ENCODE assay signal across 8 cellular contexts in the genomic region with DNA sequence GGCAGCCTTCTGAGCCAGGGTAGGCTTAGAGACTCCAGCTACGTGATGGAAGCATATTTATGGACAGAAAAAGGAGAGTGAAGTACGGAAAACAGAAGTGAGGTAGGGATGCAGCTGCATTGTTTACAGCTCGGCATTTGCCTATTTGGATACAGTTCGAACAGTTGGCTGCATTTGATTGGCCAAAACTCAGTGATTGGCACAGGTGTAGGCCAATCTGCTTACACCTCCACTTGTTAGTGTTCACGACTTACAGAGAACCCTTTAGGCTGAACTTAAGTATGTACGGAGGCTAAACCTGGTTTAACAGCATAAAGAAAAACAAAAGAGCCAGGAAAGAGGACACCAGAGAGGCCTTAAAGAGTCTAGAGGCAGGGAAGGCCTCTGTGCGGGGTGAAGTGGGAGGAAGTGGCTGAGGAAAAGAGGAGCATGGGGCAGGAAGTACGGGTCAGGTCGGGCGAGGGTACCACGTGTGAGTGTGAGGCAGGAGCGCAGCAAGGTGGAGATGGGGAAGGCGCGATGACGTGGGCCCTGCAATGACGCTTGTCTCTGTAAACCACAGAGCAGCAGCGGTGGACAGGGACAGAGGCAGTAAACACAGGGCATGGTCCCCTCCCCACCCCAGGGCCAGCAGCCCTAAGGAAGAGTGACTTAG. TPM values are rescaled to one million over a fixed set of nuclear protein-coding genes. Genes with fewer than 3 reads are reported as not detected.
DNase-seq lines count a peak whose midpoint lies in the region; ATAC-seq, FAIRE-seq and TF ChIP-seq lines count a peak whose summit lies in the region.

No MANE protein-coding gene starts in this region.

- peaks cover 66% of the 10 kb centered on the region for H3K4me1 Mint-ChIP-seq in WTC11
- H3K4me1 Mint-ChIP-seq in natural killer cell treated with Interleukin-12 subunit alpha and Interleukin-12 subunit beta and Interleukin-15 and Interleukin-18, amount 100 ng/mL, for 72 hours (ENCODE audit: low read depth in 2 of 2): peaks cover 33 to 42% of the 10 kb centered on the region in 2 donors

- H3K36me3 ChIP-seq in A673 (ENCODE audit: insufficient read depth, low read length, poor library complexity, severe bottlenecking): no peaks in the 10 kb centered on the region
- no peaks in the 10 kb centered on the region for H3K36me3 ChIP-seq in bronchial epithelial cell (ENCODE audit: control insufficient read depth, insufficient read depth, low read length)

- POLR2A ChIA-PET in A673 (lab: Charles Lee; ENCODE audit: low non-redundant PET) (no interaction called here), WTC11 (lab: Charles Lee) (interaction anchor here (0.7 kb wide), 2 partner anchors 131 to 510 kb away, joined by 3 to 4 read pairs; partner anchors contain the start of gene PKNOX1)

- intact Hi-C loops in A673 (cut with micrococcal nuclease; ENCODE audit: unreplicated experiment): no loop called here

- no TSS peak for BruUV-seq in A673 (replicated peaks; lab: Mats Ljungman, UMichigan)

- no peaks in the 10 kb centered on the region for H3K36me3 Mint-ChIP-seq in WTC11
- no peaks in the 10 kb centered on the region for H3K36me3 Mint-ChIP-seq in natural killer cell treated with Interleukin-12 subunit alpha and Interleukin-12 subunit beta and Interleukin-15 and Interleukin-18, amount 100 ng/mL, for 72 hours

- peak; percentile 83 for DNase-seq in A673 (ENCODE audit: low spot score)
- DNase-seq in HUDEP-2 (lab: John Stamatoyannopoulos, UW; ENCODE audit: unreplicated experiment in 76 of 76): peak in 47 of 76 experiments; percentile 3 to 62 (median 31)
- peak; percentile 79 for DNase-seq in WTC11 (ENCODE audit: low spot score)
- peak; percentile 46 for DNase-seq in bronchial epithelial cell (ENCODE audit: low read depth)
- DNase-seq in natural killer cell treated with Interleukin-12 subunit alpha and Interleukin-12 subunit beta and Interleukin-15 and Interleukin-18, amount 100 ng/mL, for 72 hours (ENCODE audit: low spot score): peak; percentile 64
- no peak for DNase-seq in HCEC 1CT
- DNase-seq in NCI-H2171 treated with DMSO at 0.1 percent for 48 hours (lab: John Stamatoyannopoulos, UW): no peak

- TF ChIP-seq CTCF in A673 (conservative IDR thresholded peaks at IDR 0.05; ENCODE audit: low read depth, low read length) (no peak), WTC11 (IDR thresholded peaks at IDR 0.05) (no peak), bronchial epithelial cell (IDR thresholded peaks at IDR 0.05; ENCODE audit: insufficient read depth, low read length, severe bottlenecking) (no peak)

- H3K4me3 Mint-ChIP-seq in WTC11: no peak overlapping the region
- H3K4me3 Mint-ChIP-seq in natural killer cell treated with Interleukin-12 subunit alpha and Interleukin-12 subunit beta and Interleukin-15 and Interleukin-18, amount 100 ng/mL, for 72 hours: peak overlapping the region; percentile 59

- peak overlapping the region; percentile 93 for H3K27ac ChIP-seq in A673 (ENCODE audit: low read depth, low read length, poor library complexity, severe bottlenecking)

- CTCF ChIA-PET in A673 (lab: Charles Lee) (no interaction called here), WTC11 (lab: Charles Lee) (interaction anchor here (0.9 kb wide), 1 partner anchor 126 kb away, joined by 3 read pairs; no protein-coding TSS in a partner anchor)

- H3K27ac Mint-ChIP-seq in WTC11: peak overlapping the region; percentile 81
- H3K27ac Mint-ChIP-seq in natural killer cell treated with Interleukin-12 subunit alpha and Interleukin-12 subunit beta and Interleukin-15 and Interleukin-18, amount 100 ng/mL, for 72 hours: peak overlapping the region; percentile 58 to 65

- H3K27me3 Mint-ChIP-seq in WTC11 (ENCODE audit: low read depth): peaks cover 7% of the 10 kb centered on the region
- peaks cover 13 to 18% of the 10 kb centered on the region in 2 donors for H3K27me3 Mint-ChIP-seq in natural killer cell treated with Interleukin-12 subunit alpha and Interleukin-12 subunit beta and Interleukin-15 and Interleukin-18, amount 100 ng/mL, for 72 hours

- no peaks in the 10 kb centered on the region for H3K27me3 ChIP-seq in A673 (replicated peaks; ENCODE audit: insufficient read depth, low read depth, low read length, poor library complexity)
- H3K27me3 ChIP-seq in bronchial epithelial cell (ENCODE audit: control insufficient read depth, insufficient read depth, low read length): no peaks in the 10 kb centered on the region

- no peak for FAIRE-seq in bronchial epithelial cell (lab: Jason Lieb, UNC)

- peaks cover 61% of the 10 kb centered on the region for H3K4me1 ChIP-seq in A673 (ENCODE audit: insufficient read depth, low read length, poor library complexity, severe bottlenecking)

- H3K9me3 ChIP-seq in A673 (ENCODE audit: low read depth, low read length, poor library complexity, severe bottlenecking): no peaks in the 10 kb centered on the region

- ATAC-seq in WTC11: peak; percentile 62
- ATAC-seq in natural killer cell treated with Interleukin-12 subunit alpha and Interleukin-12 subunit beta and Interleukin-15 and Interleukin-18, amount 100 ng/mL, for 72 hours: peak; percentile 78 to 84
- no peak for ATAC-seq in HG02588 (IDR thresholded peaks at IDR 0.05; ENCODE audit: unreplicated experiment)

- H3K9me3 Mint-ChIP-seq in WTC11: peaks cover 16% of the 10 kb centered on the region
- no peaks in the 10 kb centered on the region for H3K9me3 Mint-ChIP-seq in natural killer cell treated with Interleukin-12 subunit alpha and Interleukin-12 subunit beta and Interleukin-15 and Interleukin-18, amount 100 ng/mL, for 72 hours

- no peak overlapping the region for H3K4me3 ChIP-seq in A673 (ENCODE audit: low read depth, low read length, poor library complexity, severe bottlenecking)
- H3K4me3 ChIP-seq in bronchial epithelial cell (ENCODE audit: low read depth, low read length): no peak overlapping the region

TF ChIP-seq in WTC11, 78 proteins besides CTCF, POLR2A, EP300 and RAD21:
- TF ChIP-seq, protein P1, sequence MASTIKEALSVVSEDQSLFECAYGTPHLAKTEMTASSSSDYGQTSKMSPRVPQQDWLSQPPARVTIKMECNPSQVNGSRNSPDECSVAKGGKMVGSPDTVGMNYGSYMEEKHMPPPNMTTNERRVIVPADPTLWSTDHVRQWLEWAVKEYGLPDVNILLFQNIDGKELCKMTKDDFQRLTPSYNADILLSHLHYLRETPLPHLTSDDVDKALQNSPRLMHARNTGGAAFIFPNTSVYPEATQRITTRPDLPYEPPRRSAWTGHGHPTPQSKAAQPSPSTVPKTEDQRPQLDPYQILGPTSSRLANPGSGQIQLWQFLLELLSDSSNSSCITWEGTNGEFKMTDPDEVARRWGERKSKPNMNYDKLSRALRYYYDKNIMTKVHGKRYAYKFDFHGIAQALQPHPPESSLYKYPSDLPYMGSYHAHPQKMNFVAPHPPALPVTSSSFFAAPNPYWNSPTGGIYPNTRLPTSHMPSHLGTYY (CRISPR knock-in tag; IDR thresholded peaks at IDR 0.05): no peak
- TF ChIP-seq FOXP4 (CRISPR knock-in tag; IDR thresholded peaks at IDR 0.05) (no peak), FOXP1 (CRISPR knock-in tag; IDR thresholded peaks at IDR 0.05; ENCODE audit: borderline replicate concordance) (0 out of 2 replicates have a peak, but pooled peaks have one; percentile 33), NFYB (CRISPR knock-in tag; conservative IDR thresholded peaks at IDR 0.05; ENCODE audit: low read depth) (peak; percentile 80)
TF ChIP-seq in WTC11: peak in this region for 2.

RNA-seq across cellular contexts. Expression of gene RSPH1, which starts 32.0 kb away (rescaled TPM):
- total RNA-seq in A673 (2021) (0.45 and 1.0 TPM in 2 replicates), WTC11 (2021) (0.11 to 0.30 TPM (median 0.16 TPM) in 3 replicates), bronchial epithelial cell (under 0.01 and 0.38 TPM in 2 replicates)
- total RNA-seq in natural killer cell treated with Interleukin-12 subunit alpha and Interleukin-12 subunit beta and Interleukin-15 and Interleukin-18, amount 100 ng/mL, for 72 hours: under 1 TPM in 1 of 2 donors, not detected in 1; 0.25 TPM

RNA-seq across cellular contexts. Expression of gene SLC37A1, which starts 49.7 kb away (rescaled TPM):
- total RNA-seq in A673 (2021): 11.2 and 11.9 TPM in 2 replicates
- 22.7 to 26.3 TPM (median 25.8 TPM) in 3 replicates for total RNA-seq in WTC11 (2021)
- total RNA-seq in bronchial epithelial cell: 7.1 and 15.1 TPM in 2 replicates
- total RNA-seq in natural killer cell treated with Interleukin-12 subunit alpha and Interleukin-12 subunit beta and Interleukin-15 and Interleukin-18, amount 100 ng/mL, for 72 hours: 10 to 100 TPM; 17.2 to 22.5 TPM

Comparison
In these comparisons a context has a peak if more than half of its experiments do, and no peak if none do; other contexts are left out.
1. DNase-seq: peak in A673 (single experiment), HUDEP-2 (47 of 76), WTC11 (single experiment), bronchial epithelial cell (single experiment) and natural killer cell treated with Interleukin-12 subunit alpha and Interleukin-12 subunit beta and Interleukin-15 and Interleukin-18, amount 100 ng/mL, for 72 hours (single experiment); none in HCEC 1CT (single experiment) and NCI-H2171 treated with DMSO at 0.1 percent for 48 hours (single experiment).